In the genomic region with DNA sequence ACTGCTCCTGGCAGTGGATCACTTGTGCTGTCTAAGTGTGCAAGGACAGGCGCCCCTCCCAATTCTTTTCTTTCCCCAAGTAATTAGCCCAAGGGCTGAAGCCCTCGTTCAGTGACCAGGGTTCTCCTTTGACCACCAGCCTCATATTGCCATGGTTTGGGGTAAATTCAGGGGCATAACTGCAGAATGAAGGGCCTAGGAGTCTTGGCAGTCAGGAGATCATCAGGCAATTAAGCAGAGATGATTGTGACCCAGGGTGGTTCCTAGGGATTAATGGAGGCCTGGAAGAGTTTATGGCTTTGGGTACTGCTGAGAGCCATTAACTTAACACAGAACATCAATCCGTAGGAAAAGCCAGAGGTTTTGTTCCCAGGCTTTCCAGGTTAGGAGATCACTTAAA, we compare ENCODE assay signal across 11 cellular contexts.
DNase-seq lines count a peak whose midpoint lies in the region; ATAC-seq, FAIRE-seq and TF ChIP-seq lines count a peak whose summit lies in the region.
"Had no signal": no experiment of that assay in that cellular context is flagged by ENCODE, and none has a peak within 500 bp of the region (broad histone marks: within the 10 kb centered on the region; RNA-seq: fewer than 3 reads in every experiment).

No MANE protein-coding gene starts in this region.

- peaks cover 42% of the 10 kb centered on the region for H3K4me1 ChIP-seq in keratinocyte (ENCODE audit: control insufficient read depth, extremely low read depth, insufficient read depth, low read length)

- H3K9ac ChIP-seq in keratinocyte (ENCODE audit: control insufficient read depth, extremely low read depth, insufficient read depth, low read length) = peak overlapping the region; percentile 25

- H3K9me3 Mint-ChIP-seq in T-helper 1 cell treated with Interleukin-12 subunit alpha and Interleukin-12 subunit beta and Interleukin-4 antibody, amounts not matched to agents 30 μg/mL and 1 μg/mL, for 36 hours = no peaks in the 10 kb centered on the region
- H3K9me3 Mint-ChIP-seq in activated CD8-positive, alpha-beta T cell treated with anti-CD3 and anti-CD28 coated beads, Interleukin-2, amount 10 ng/mL, durations not matched to agents 7 days and 5 days (ENCODE audit: insufficient read depth) = no peaks in the 10 kb centered on the region
- H3K9me3 Mint-ChIP-seq in stimulated activated effector memory CD8-positive, alpha-beta T cell treated with anti-CD3 and anti-CD28 coated beads, Interleukin-12 subunit alpha, Interleukin-12 subunit beta, amount 100 ng/mL, for 72 hours = no peaks in the 10 kb centered on the region

- peaks cover 57% of the 10 kb centered on the region for H3K4me1 Mint-ChIP-seq in T-helper 1 cell treated with Interleukin-12 subunit alpha and Interleukin-12 subunit beta and Interleukin-4 antibody, amounts not matched to agents 30 μg/mL and 1 μg/mL, for 36 hours (ENCODE audit: low read depth)
- peaks cover 63% of the 10 kb centered on the region for H3K4me1 Mint-ChIP-seq in activated CD8-positive, alpha-beta T cell treated with anti-CD3 and anti-CD28 coated beads, Interleukin-2, amount 10 ng/mL, durations not matched to agents 7 days and 5 days (ENCODE audit: low read depth)
- peaks cover 81% of the 10 kb centered on the region for H3K4me1 Mint-ChIP-seq in stimulated activated effector memory CD8-positive, alpha-beta T cell treated with anti-CD3 and anti-CD28 coated beads, Interleukin-12 subunit alpha, Interleukin-12 subunit beta, amount 100 ng/mL, for 72 hours

- no peak for TF ChIP-seq POLR2A in lower leg skin (IDR thresholded peaks at IDR 0.05)

- H3K36me3 Mint-ChIP-seq in T-helper 1 cell treated with Interleukin-12 subunit alpha and Interleukin-12 subunit beta and Interleukin-4 antibody, amounts not matched to agents 30 μg/mL and 1 μg/mL, for 36 hours (ENCODE audit: low read depth) = peaks cover 42% of the 10 kb centered on the region
- peaks cover 75% of the 10 kb centered on the region for H3K36me3 Mint-ChIP-seq in activated CD8-positive, alpha-beta T cell treated with anti-CD3 and anti-CD28 coated beads, Interleukin-2, amount 10 ng/mL, durations not matched to agents 7 days and 5 days (ENCODE audit: low read depth)
- peaks cover 35% of the 10 kb centered on the region for H3K36me3 Mint-ChIP-seq in stimulated activated effector memory CD8-positive, alpha-beta T cell treated with anti-CD3 and anti-CD28 coated beads, Interleukin-12 subunit alpha, Interleukin-12 subunit beta, amount 100 ng/mL, for 72 hours

- no peaks in the 10 kb centered on the region for H3K9me3 ChIP-seq in keratinocyte (ENCODE audit: control insufficient read depth, low read depth, low read length)

- peaks cover 0 to 8% of the 10 kb centered on the region in 2 experiments for H3K36me3 ChIP-seq in keratinocyte (ENCODE audit: control insufficient read depth in 2 of 2, extremely low read depth in 1 of 2, insufficient read depth in 2 of 2, low read length in 2 of 2)

- CTCF ChIA-PET in activated CD8-positive, alpha-beta T cell treated with anti-CD3 and anti-CD28 coated beads, Interleukin-2, amount 10 ng/mL, durations not matched to agents 7 days and 5 days (lab: Charles Lee) = interaction anchor here (1.0 to 3.0 kb wide), 8 partner anchors 14 to 544 kb away, joined by 3 to 14 read pairs (median 4); no protein-coding TSS in a partner anchor

- intact Hi-C loops in lower leg skin (cut with DNase I; ENCODE audit: low total_unique reads) = no loop called here

- H3K27ac Mint-ChIP-seq in T-helper 1 cell treated with Interleukin-12 subunit alpha and Interleukin-12 subunit beta and Interleukin-4 antibody, amounts not matched to agents 30 μg/mL and 1 μg/mL, for 36 hours = peak overlapping the region; percentile 92
- H3K27ac Mint-ChIP-seq in activated CD8-positive, alpha-beta T cell treated with anti-CD3 and anti-CD28 coated beads, Interleukin-2, amount 10 ng/mL, durations not matched to agents 7 days and 5 days = peak overlapping the region; percentile 30
- H3K27ac Mint-ChIP-seq in stimulated activated effector memory CD8-positive, alpha-beta T cell treated with anti-CD3 and anti-CD28 coated beads, Interleukin-12 subunit alpha, Interleukin-12 subunit beta, amount 100 ng/mL, for 72 hours = peak overlapping the region; percentile 99

- H3K9me1 ChIP-seq in keratinocyte (ENCODE audit: control insufficient read depth, extremely low read depth, insufficient read depth, low read length) = no peaks in the 10 kb centered on the region

- ATAC-seq in activated CD8-positive, alpha-beta T cell treated with anti-CD3 and anti-CD28 coated beads, Interleukin-2, amount 10 ng/mL, durations not matched to agents 7 days and 5 days = no peak
- no peak for ATAC-seq in stimulated activated effector memory CD8-positive, alpha-beta T cell treated with anti-CD3 and anti-CD28 coated beads, Interleukin-12 subunit alpha, Interleukin-12 subunit beta, amount 100 ng/mL, for 72 hours
- ATAC-seq in HG03520 (IDR thresholded peaks at IDR 0.05; ENCODE audit: unreplicated experiment) = no peak
- ATAC-seq: left colon had no signal

- no peak for TF ChIP-seq CTCF in keratinocyte (optimal IDR thresholded peaks at IDR 0.05 in 1 of 3, IDR thresholded peaks at IDR 0.05 in 1 of 3, conservative IDR thresholded peaks at IDR 0.05 in 1 of 3; ENCODE audit: extremely low read depth in 1 of 3, insufficient read depth in 2 of 3, low read length in 3 of 3)
- TF ChIP-seq CTCF in lower leg skin (IDR thresholded peaks at IDR 0.05) = no peak

- peak overlapping the region; percentile 99 for H3K27ac ChIP-seq in keratinocyte (ENCODE audit: control insufficient read depth, insufficient read depth, low read length)
- H3K27ac ChIP-seq: 22Rv1 had no signal

- H3K4me2 ChIP-seq in keratinocyte (ENCODE audit: control insufficient read depth, extremely low read depth, insufficient read depth, low read depth, low read length) = no peak overlapping the region

- H3K27me3 ChIP-seq in keratinocyte (ENCODE audit: control insufficient read depth, extremely low read depth, insufficient read depth, low read length) = no peaks in the 10 kb centered on the region

- no peak for FAIRE-seq in keratinocyte (lab: Jason Lieb, UNC)

- POLR2A ChIA-PET in activated CD8-positive, alpha-beta T cell treated with anti-CD3 and anti-CD28 coated beads, Interleukin-2, amount 10 ng/mL, durations not matched to agents 7 days and 5 days (lab: Charles Lee) = interaction anchor here (0.6 to 1.4 kb wide), 3 partner anchors 28 to 33 kb away, joined by 3 to 5 read pairs (median 3); no protein-coding TSS in a partner anchor

- dilution Hi-C loops in keratinocyte (cut with MboI; ENCODE audit: extremely low pct_ligation_motif_present, low sequenced_read_pairs) = no loop called here

- no peak overlapping the region for H3K4me3 ChIP-seq in keratinocyte (ENCODE audit: control insufficient read depth in 2 of 3, extremely low read depth in 1 of 3, insufficient read depth in 2 of 3, low read depth in 1 of 3, low read length in 3 of 3)
- H3K4me3 ChIP-seq in lower leg skin (ENCODE audit: low read depth, poor library complexity, severe bottlenecking) = no peak overlapping the region

- 68 to 76% methylated on average over 3 of the region's 3 CpGs for WGBS in lower leg skin, 2 donors

- no peak overlapping the region for H3K4me3 Mint-ChIP-seq in T-helper 1 cell treated with Interleukin-12 subunit alpha and Interleukin-12 subunit beta and Interleukin-4 antibody, amounts not matched to agents 30 μg/mL and 1 μg/mL, for 36 hours
- no peak overlapping the region for H3K4me3 Mint-ChIP-seq in activated CD8-positive, alpha-beta T cell treated with anti-CD3 and anti-CD28 coated beads, Interleukin-2, amount 10 ng/mL, durations not matched to agents 7 days and 5 days
- H3K4me3 Mint-ChIP-seq in stimulated activated effector memory CD8-positive, alpha-beta T cell treated with anti-CD3 and anti-CD28 coated beads, Interleukin-12 subunit alpha, Interleukin-12 subunit beta, amount 100 ng/mL, for 72 hours = peak overlapping the region; percentile 70

- DNase-seq in T-helper 1 cell (no peak), keratinocyte (ENCODE audit: low read depth, low spot score) (no peak), lower leg skin (ENCODE audit: low spot score in 2 of 2) (no peak), NCI-H1436 treated with DMSO at 0.1 percent for 48 hours (lab: John Stamatoyannopoulos, UW) (no peak)
- no peak for DNase-seq in activated CD8-positive, alpha-beta T cell treated with anti-CD3 and anti-CD28 coated beads, Interleukin-2, amount 10 ng/mL, durations not matched to agents 7 days and 5 days
- DNase-seq in stimulated activated effector memory CD8-positive, alpha-beta T cell treated with anti-CD3 and anti-CD28 coated beads, Interleukin-12 subunit alpha, Interleukin-12 subunit beta, amount 100 ng/mL, for 72 hours (ENCODE audit: low spot score in 2 of 2) = no peak
- DNase-seq: cerebellar nuclear complex had no signal

- no peaks in the 10 kb centered on the region for H3K79me2 ChIP-seq in keratinocyte (ENCODE audit: control insufficient read depth, insufficient read depth, low read length)

- H4K20me1 ChIP-seq in keratinocyte (ENCODE audit: control insufficient read depth, extremely low read depth, insufficient read depth, low read length) = no peaks in the 10 kb centered on the region

- peaks cover 12% of the 10 kb centered on the region for H3K27me3 Mint-ChIP-seq in T-helper 1 cell treated with Interleukin-12 subunit alpha and Interleukin-12 subunit beta and Interleukin-4 antibody, amounts not matched to agents 30 μg/mL and 1 μg/mL, for 36 hours (ENCODE audit: low read depth)
- no peaks in the 10 kb centered on the region for H3K27me3 Mint-ChIP-seq in activated CD8-positive, alpha-beta T cell treated with anti-CD3 and anti-CD28 coated beads, Interleukin-2, amount 10 ng/mL, durations not matched to agents 7 days and 5 days (ENCODE audit: low read depth)

- H2AFZ ChIP-seq in keratinocyte (ENCODE audit: control insufficient read depth, low read length) = no peak overlapping the region

Comparison
In these comparisons a context has a peak if more than half of its experiments do, and no peak if none do; other contexts are left out.
1. H3K27ac Mint-ChIP-seq: peak in every context shown above with its lines; median percentile 99 in stimulated activated effector memory CD8-positive, alpha-beta T cell treated with anti-CD3 and anti-CD28 coated beads, Interleukin-12 subunit alpha, Interleukin-12 subunit beta, amount 100 ng/mL, for 72 hours; 92 in T-helper 1 cell treated with Interleukin-12 subunit alpha and Interleukin-12 subunit beta and Interleukin-4 antibody, amounts not matched to agents 30 μg/mL and 1 μg/mL, for 36 hours; 30 in activated CD8-positive, alpha-beta T cell treated with anti-CD3 and anti-CD28 coated beads, Interleukin-2, amount 10 ng/mL, durations not matched to agents 7 days and 5 days.